ENCODE assay signal across 8 cellular contexts in the genomic region with DNA sequence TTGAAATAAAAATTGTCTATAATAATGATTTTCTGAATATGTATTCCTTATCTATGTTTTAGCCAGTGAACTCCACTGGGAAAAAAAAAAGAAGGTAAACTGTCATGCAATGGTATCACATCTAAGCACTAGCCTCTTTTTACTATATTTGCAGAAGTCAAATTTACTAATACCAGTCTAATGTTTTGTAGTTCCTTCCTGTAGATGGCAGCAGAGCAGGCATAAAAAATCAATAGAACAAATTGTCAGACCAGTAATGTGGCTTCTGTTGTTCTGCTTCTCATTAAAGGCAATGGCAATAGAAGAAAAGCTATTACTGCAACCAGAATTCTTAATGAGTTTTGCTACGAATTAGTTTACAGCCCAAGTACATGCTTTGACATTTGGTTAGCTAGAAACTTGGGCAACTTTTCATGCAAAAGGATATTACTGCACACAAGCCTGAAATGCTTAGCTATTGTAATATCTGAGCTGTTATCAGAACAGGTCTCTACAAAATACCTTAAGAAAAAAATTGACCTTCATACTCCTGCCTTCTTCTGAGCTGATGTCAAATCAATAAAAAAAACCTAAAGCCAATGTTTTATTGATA.
DNase-seq lines count a peak whose midpoint lies in the region; ATAC-seq, FAIRE-seq and TF ChIP-seq lines count a peak whose summit lies in the region.

No MANE protein-coding gene starts in this region.

- no peaks in the 10 kb centered on the region for H3K36me3 ChIP-seq in KMS-11 (ENCODE audit: insufficient read depth)

- no peak overlapping the region for H3K27ac Mint-ChIP-seq in Calu3 (ENCODE audit: unreplicated experiment)

- DNase-seq in AG09319 (ENCODE audit: extremely low read depth, low read depth) (no peak), SK-MEL-5 (ENCODE audit: low read depth, low spot score) (peak; percentile 75), GDM1 (lab: John Stamatoyannopoulos, UW) (no peak), Calu3 (no peak), left ventricle myocardium superior (no peak)

- no peak overlapping the region for H2AFZ ChIP-seq in KMS-11 (ENCODE audit: low read depth)

- ATAC-seq in GM18907 (IDR thresholded peaks at IDR 0.05; ENCODE audit: unreplicated experiment) (peak; percentile 74), left ventricle myocardium superior (no peak)

- no peaks in the 10 kb centered on the region for H3K4me1 ChIP-seq in KMS-11 (ENCODE audit: low read depth, poor library complexity, severe bottlenecking)

- no peak overlapping the region for H3K4me3 ChIP-seq in KMS-11 (IDR thresholded peaks at IDR 0.05; ENCODE audit: insufficient read depth, low read depth, low read length)

- peaks cover 14% of the 10 kb centered on the region for H3K9me3 Mint-ChIP-seq in Calu3 (ENCODE audit: low read depth, unreplicated experiment)

- no peaks in the 10 kb centered on the region for H4K20me1 ChIP-seq in KMS-11 (ENCODE audit: insufficient read depth)

- intact Hi-C loops in Calu3 (cut with micrococcal nuclease; ENCODE audit: unreplicated experiment) = loop anchor here (1.0 kb wide), 1 partner anchor 341 kb away; no protein-coding TSS in a partner anchor
- intact Hi-C loops in left ventricle myocardium superior (cut with micrococcal nuclease) = no loop called here

- no peak overlapping the region for H3K4me3 Mint-ChIP-seq in Calu3 (ENCODE audit: low read depth, unreplicated experiment)

- TF ChIP-seq CTCF in AG09319 (IDR thresholded peaks at IDR 0.05; ENCODE audit: low read depth, low read length) (peak; percentile 1), KMS-11 (conservative IDR thresholded peaks at IDR 0.05; ENCODE audit: low read depth, low read length) (peak; percentile 72), Calu3 (IDR thresholded peaks at IDR 0.05; ENCODE audit: unreplicated experiment) (no peak)

- FAIRE-seq in islet of Langerhans (lab: Jason Lieb, UNC) = peak; percentile 97

- in situ Hi-C loops in SK-MEL-5 (cut with HindIII; ENCODE audit: low pct_unique_long_range_greater_than_20kb, low sequenced_read_pairs) = no loop called here

- H3K79me2 ChIP-seq in KMS-11 (ENCODE audit: insufficient read depth, low read depth) = no peaks in the 10 kb centered on the region

- no peaks in the 10 kb centered on the region for H3K4me1 Mint-ChIP-seq in Calu3 (ENCODE audit: low read depth, unreplicated experiment)

- CTCF ChIA-PET in Calu3 (lab: Charles Lee) = no interaction called here

- no peak overlapping the region for H3K9ac ChIP-seq in KMS-11

- H3K4me2 ChIP-seq in KMS-11 = no peak overlapping the region

- no peaks in the 10 kb centered on the region for H3K36me3 Mint-ChIP-seq in Calu3 (ENCODE audit: insufficient read depth, unreplicated experiment)

- H3K27ac ChIP-seq in KMS-11 = no peak overlapping the region

- H3K27me3 Mint-ChIP-seq in Calu3 (ENCODE audit: unreplicated experiment) = no peaks in the 10 kb centered on the region

- no peaks in the 10 kb centered on the region for H3K27me3 ChIP-seq in KMS-11 (ENCODE audit: insufficient read depth, low read depth)

- no TSS peak for BruUV-seq in Calu3 (replicated peaks; lab: Mats Ljungman, UMichigan)
